8 cellular contexts compared by ENCODE assay signal in genomic region chr4:1723131-1723801, GRCh38. TPM values are rescaled to one million over a fixed set of nuclear protein-coding genes. Genes with fewer than 3 reads are reported as not detected.
A peak's percentile ranks its signal among the peaks of the same experiment; 100 is the strongest.
DNase-seq lines count a peak whose midpoint lies in the region; ATAC-seq and TF ChIP-seq lines count a peak whose summit lies in the region.

No MANE protein-coding gene starts in this region.

- H3K27ac Mint-ChIP-seq in immature natural killer cell, result peak overlapping the region; percentile 92 to 95 (median 94)

- no peaks in the 10 kb centered on the region for H3K9me3 ChIP-seq in stomach

- peak overlapping the region in 2 of 4 donors; percentile 9 to 23 for H3K4me3 ChIP-seq in stomach

- TF ChIP-seq EP300 in stomach (IDR thresholded peaks at IDR 0.05), result no peak

- peaks cover 0 to 5% (median 3%) of the 10 kb centered on the region in 3 donors for H3K36me3 Mint-ChIP-seq in immature natural killer cell

- H3K27ac ChIP-seq in stomach, result peak overlapping the region; percentile 39 to 97 (median 77)

- 70 to 84% (median 76%) methylated on average over 12 of the region's 12 CpGs for WGBS in stomach, 5 donors

- H3K9me3 Mint-ChIP-seq in immature natural killer cell, result peaks cover 0 to 2% (median 0%) of the 10 kb centered on the region in 6 donors

- peaks cover 0 to 26% (median 13%) of the 10 kb centered on the region in 4 donors for H3K36me3 ChIP-seq in stomach

- no peaks in the 10 kb centered on the region for H3K27me3 ChIP-seq in stomach

- no peak for TF ChIP-seq POLR2A in stomach (IDR thresholded peaks at IDR 0.05)

- TF ChIP-seq CTCF in stomach (IDR thresholded peaks at IDR 0.05), result no peak

- no peak for ATAC-seq in HG03457 (IDR thresholded peaks at IDR 0.05; ENCODE audit: unreplicated experiment)

- peaks cover 4 to 7% (median 6%) of the 10 kb centered on the region in 3 donors for H3K27me3 Mint-ChIP-seq in immature natural killer cell (ENCODE audit: low read depth in 3 of 3)

- intact Hi-C loops in stomach (cut with DNase I; ENCODE audit: low total_unique reads), result no loop called here

- peaks cover 39 to 50% of the 10 kb centered on the region in 2 donors for H3K4me1 Mint-ChIP-seq in immature natural killer cell

- peak; percentile 52 for DNase-seq in activated T-cell treated with anti-CD3 and anti-CD28 coated beads for 24 hours (ENCODE audit: low read depth)
- no peak for DNase-seq in activated T-cell treated with anti-CD3 and anti-CD28 coated beads for 4 hours
- peak; percentile 54 to 61 for DNase-seq in activated CD4-positive, alpha-beta T cell treated with anti-CD3 and anti-CD28 coated beads, Interleukin-2, amount 50 U/mL, for 48 hours
- peak; percentile 31 to 48 (median 45) for DNase-seq in immature natural killer cell
- no peak for DNase-seq in stomach
- DNase-seq in iPS-NIHi7 (ENCODE audit: extremely low spot score), result no peak
- DNase-seq in SHP77 treated with DMSO at 0.1 percent for 48 hours (lab: John Stamatoyannopoulos, UW), result no peak

- peaks cover 54 to 72% (median 64%) of the 10 kb centered on the region in 4 donors for H3K4me1 ChIP-seq in stomach

- H3K4me3 Mint-ChIP-seq in immature natural killer cell, result peak overlapping the region; percentile 78 to 83 (median 82)

RNA-seq across cellular contexts. Expression of gene TACC3, which starts 1.9 kb away (rescaled TPM):
- polyA plus RNA-seq in immature natural killer cell (10 to 100 TPM in 1 of 3 donors, 1 to 10 TPM in 2; 5.0 to 11.9 (median 7.3) TPM), stomach (10 to 100 TPM in 2 of 3 donors, 1 to 10 TPM in 1; 7.2 to 22.7 (median 14.3) TPM)
- total RNA-seq in stomach, result 10 to 100 TPM in 4 of 5 donors, 1 to 10 TPM in 1; 9.5 to 74.1 (median 30.9) TPM

RNA-seq across cellular contexts. Expression of gene TMEM129, which starts 2.1 kb away (rescaled TPM):
- polyA plus RNA-seq in immature natural killer cell, result 10 to 100 TPM; 25.5 to 37.9 (median 37.3) TPM
- 100 to 1,000 TPM in 2 of 5 donors, 10 to 100 TPM in 2, 1 to 10 TPM in 1; 9.9 to 171 (median 41.6) TPM for total RNA-seq in stomach
- polyA plus RNA-seq in stomach, result 10 to 100 TPM; 13.7 to 29.9 (median 19.1) TPM

RNA-seq across cellular contexts. Expression of gene SLBP, which starts 11.1 kb away (rescaled TPM):
- polyA plus RNA-seq in immature natural killer cell, result 10 to 100 TPM; 59.0 to 71.6 (median 61.7) TPM
- 100 to 1,000 TPM in 3 of 5 donors, 10 to 100 TPM in 2; 28.3 to 163 (median 100) TPM for total RNA-seq in stomach
- 10 to 100 TPM; 30.9 to 35.6 (median 32.5) TPM for polyA plus RNA-seq in stomach

RNA-seq across cellular contexts. Expression of gene FAM53A, which starts 39.2 kb away (rescaled TPM):
- polyA plus RNA-seq in immature natural killer cell (1 to 10 TPM in 1 of 3 donors, under 1 TPM in 2; 0.38 to 2.6 (median 0.83) TPM), stomach (1 to 10 TPM; 1.4 to 2.8 (median 2.1) TPM)
- total RNA-seq in stomach, result under 1 TPM in 1 of 5 donors, not detected in 4; 0.73 TPM

Comparison
In these comparisons a context has a peak if more than half of its experiments do, and no peak if none do; other contexts are left out.
1. DNase-seq: peak in activated T-cell treated with anti-CD3 and anti-CD28 coated beads for 24 hours (single experiment), activated CD4-positive, alpha-beta T cell treated with anti-CD3 and anti-CD28 coated beads, Interleukin-2, amount 50 U/mL, for 48 hours (2 of 2) and immature natural killer cell (3 of 3); none in activated T-cell treated with anti-CD3 and anti-CD28 coated beads for 4 hours (single experiment), stomach (single experiment), iPS-NIHi7 (single experiment) and SHP77 treated with DMSO at 0.1 percent for 48 hours (single experiment).